ENCODE assay signal across 19 cellular contexts in genomic region chr9:85038061-85038460, GRCh38.
DNase-seq lines count a peak whose midpoint lies in the region; TF ChIP-seq lines count a peak whose summit lies in the region.
"Had no signal": no experiment of that assay in that cellular context is flagged by ENCODE, and none has a peak within 500 bp of the region (broad histone marks: within the 10 kb centered on the region; RNA-seq: fewer than 3 reads in every experiment).

No MANE protein-coding gene starts in this region.

- H3K9me3 ChIP-seq in BLaER1, result no peaks in the 10 kb centered on the region
- H3K9me3 ChIP-seq in vagina, result no peaks in the 10 kb centered on the region

- H3K36me3 ChIP-seq in BLaER1 (no peaks in the 10 kb centered on the region), vagina (no peaks in the 10 kb centered on the region)

- DNase-seq in caudate nucleus (lab: John Stamatoyannopoulos, UW) (peak in 43 of 61 donors; percentile 18 to 86 (median 57)), head of caudate nucleus (peak in 36 of 42 donors; percentile 11 to 85 (median 63)), occipital lobe (lab: John Stamatoyannopoulos, UW) (peak; percentile 20), D341Med (ENCODE audit: low spot score) (no peak), GM13977 (ENCODE audit: low spot score) (no peak), chondrocyte (ENCODE audit: low spot score) (no peak), vagina (ENCODE audit: extremely low spot score in 2 of 2) (no peak)
- DNase-seq: CD4-positive, alpha-beta T cell; DND-41; GDM1; HCEC 1CT; IMR-90; NCI-H1417; NCI-H1930; NCI-H2171; NCI-H446 treated with DMSO at 0.1 percent for 48 hours; NCI-H774; Right ventricle myocardium superior had no signal

- peaks cover 24% of the 10 kb centered on the region for H3K4me1 ChIP-seq in BLaER1
- H3K4me1 ChIP-seq in vagina, result no peaks in the 10 kb centered on the region

- no peak overlapping the region for H3K27ac ChIP-seq in BLaER1
- H3K27ac ChIP-seq in caudate nucleus (ENCODE audit: low read depth, low read length), result peak overlapping the region; percentile 99
- H3K27ac ChIP-seq in vagina, result no peak overlapping the region

- intact Hi-C loops in head of caudate nucleus (cut with DNase I), result loop anchor here (2.0 kb wide), 1 partner anchor 13 kb away; no protein-coding TSS in a partner anchor
- intact Hi-C loops in vagina (cut with DNase I), result no loop called here

- peak overlapping the region; percentile 44 for H3K4me2 ChIP-seq in BLaER1

- H3K27ac Mint-ChIP-seq in chondrocyte (ENCODE audit: unreplicated experiment), result no peak overlapping the region
- H3K27ac Mint-ChIP-seq: CD4-positive, alpha-beta T cell had no signal

- H3K9me3 Mint-ChIP-seq in chondrocyte (ENCODE audit: low read depth), result peaks cover 5% of the 10 kb centered on the region
- H3K9me3 Mint-ChIP-seq: CD4-positive, alpha-beta T cell had no signal

- no peak for TF ChIP-seq POLR2A in vagina (IDR thresholded peaks at IDR 0.05)

- H3K4me3 Mint-ChIP-seq in chondrocyte (ENCODE audit: unreplicated experiment), result no peak overlapping the region
- H3K4me3 Mint-ChIP-seq: CD4-positive, alpha-beta T cell had no signal

- H3K27me3 ChIP-seq in BLaER1 (no peaks in the 10 kb centered on the region), vagina (no peaks in the 10 kb centered on the region)

- no peaks in the 10 kb centered on the region for H3K27me3 Mint-ChIP-seq in chondrocyte (ENCODE audit: low read depth)

- H4K20me1 ChIP-seq in BLaER1, result no peaks in the 10 kb centered on the region

- TF ChIP-seq CTCF in GM13977 (IDR thresholded peaks at IDR 0.05; ENCODE audit: extremely low read depth, insufficient read depth, missing control alignments) (no peak), chondrocyte (IDR thresholded peaks at IDR 0.05) (no peak), vagina (IDR thresholded peaks at IDR 0.05) (no peak)

- H3K36me3 Mint-ChIP-seq in chondrocyte (ENCODE audit: low read depth), result no peaks in the 10 kb centered on the region

- in situ Hi-C loops in GM13977 (cut with MboI; ENCODE audit: low pct_unique_long_range_greater_than_20kb, low sequenced_read_pairs, unreplicated experiment), result no loop called here

- H3K4me1 Mint-ChIP-seq in chondrocyte (ENCODE audit: low read depth), result peaks cover 4% of the 10 kb centered on the region

- H3K4me3 ChIP-seq in BLaER1 (no peak overlapping the region), vagina (no peak overlapping the region)

- H3K9ac ChIP-seq in BLaER1, result no peak overlapping the region

Comparison
In these comparisons a context has a peak if more than half of its experiments do, and no peak if none do; other contexts are left out.
1. DNase-seq: peak in caudate nucleus (43 of 61), head of caudate nucleus (36 of 42) and occipital lobe (single experiment); none in D341Med (single experiment), GM13977 (single experiment), chondrocyte (single experiment) and vagina (0 of 2).